Comparison of ENCODE assay signal across 11 cellular contexts in genomic region chr3:52014613-52015012, GRCh38. TPM values are rescaled to one million over a fixed set of nuclear protein-coding genes. Genes with fewer than 3 reads are reported as not detected.
A peak's percentile ranks its signal among the peaks of the same experiment; 100 is the strongest.
DNase-seq lines count a peak whose midpoint lies in the region; ATAC-seq, FAIRE-seq and TF ChIP-seq lines count a peak whose summit lies in the region.
"Had no signal": no experiment of that assay in that cellular context is flagged by ENCODE, and none has a peak within 500 bp of the region (broad histone marks: within the 10 kb centered on the region; RNA-seq: fewer than 3 reads in every experiment).

No MANE protein-coding gene starts in this region.

- H3K79me2 ChIP-seq in K562 (ENCODE audit: control insufficient read depth, insufficient read depth, low read length) = no peaks in the 10 kb centered on the region

- H3K4me3 ChIP-seq in K562 (no peak overlapping the region), suprapubic skin (no peak overlapping the region)
- H3K4me3 ChIP-seq: body of pancreas had no signal

- intact Hi-C loops in K562 (cut with micrococcal nuclease) = no loop called here

- TF ChIP-seq CTCF in D721Med (IDR thresholded peaks at IDR 0.05; ENCODE audit: insufficient read depth, missing control alignments) (peak; percentile 37), K562 (IDR thresholded peaks at IDR 0.05 in 2 of 3, conservative IDR thresholded peaks at IDR 0.05 in 1 of 3; ENCODE audit: insufficient read depth in 2 of 3, low read depth in 1 of 3, low read length in 3 of 3) (peak; percentile 60 to 65 (median 62)), suprapubic skin (IDR thresholded peaks at IDR 0.05) (no peak)

- H3K4me1 ChIP-seq in K562 (replicated peaks in 1 of 2; ENCODE audit: control insufficient read depth in 2 of 2, insufficient read depth in 2 of 2, low read length in 2 of 2) (peaks cover 20 to 30% of the 10 kb centered on the region in 2 experiments), suprapubic skin (no peaks in the 10 kb centered on the region)
- H3K4me1 ChIP-seq: body of pancreas had no signal

- TF ChIP-seq EP300 in K562 (IDR thresholded peaks at IDR 0.05; ENCODE audit: low read length) (no peak), suprapubic skin (IDR thresholded peaks at IDR 0.05) (no peak)

- H3K4me2 ChIP-seq in K562 (ENCODE audit: insufficient read depth, low read length) = no peak overlapping the region

- in situ Hi-C loops in K562 (cut with MboI) = loop anchor here (5.0 to 25.0 kb wide), 2 partner anchors 33 to 373 kb away; no protein-coding TSS in a partner anchor

- DNase-seq in D721Med (ENCODE audit: insufficient read length, low spot score) = no peak
- peak; percentile 62 for DNase-seq in HuH-7.5 (ENCODE audit: low spot score)
- peak; percentile 61 to 73 (median 68) for DNase-seq in K562 (ENCODE audit: extremely low read depth in 1 of 4, low spot score in 3 of 4)
- DNase-seq in midbrain (lab: John Stamatoyannopoulos, UW) = peak; percentile 22
- no peak for DNase-seq in activated T-cell treated with anti-CD3 and anti-CD28 coated beads for 4 hours
- no peak for DNase-seq in suprapubic skin (ENCODE audit: low spot score in 2 of 2)
- DNase-seq in activated gamma-delta T cell treated with Interleukin-2 at 50 U/mL for 16 hours = no peak
- DNase-seq in CD1c-positive myeloid dendritic cell (ENCODE audit: extremely low spot score) = no peak
- DNase-seq: activated CD4-positive, alpha-beta memory T cell treated with anti-CD3 and anti-CD28 coated beads, Interleukin-2, amount 10 ng/mL, durations not matched to agents 7 days and 5 days; body of pancreas had no signal

- no peaks in the 10 kb centered on the region for H3K9me1 ChIP-seq in K562 (ENCODE audit: control insufficient read depth, insufficient read depth, low read length)

- no peaks in the 10 kb centered on the region for H3K27me3 ChIP-seq in K562 (ENCODE audit: control insufficient read depth in 2 of 2, insufficient read depth in 2 of 2, low read length in 2 of 2)
- H3K27me3 ChIP-seq in suprapubic skin = no peaks in the 10 kb centered on the region
- H3K27me3 ChIP-seq: body of pancreas had no signal

- no peak for FAIRE-seq in D721Med (lab: Jason Lieb, UNC)
- FAIRE-seq in K562 (lab: Jason Lieb, UNC) = peak; percentile 75
- FAIRE-seq: H54 had no signal

- 36% methylated on average over 8 of the region's 8 CpGs for WGBS in K562 (ENCODE audit: insufficient coverage, low coverage, missing lambda C conversion rate)
- 85% methylated on average over 6 of the region's 8 CpGs for WGBS in suprapubic skin

- no TSS peak for BruUV-seq in K562 (replicated peaks; lab: Mats Ljungman, UMichigan)

- CTCF ChIA-PET in K562 (lab: Yijun Ruan, JAX; ENCODE audit: low intra/inter-chr PET ratio) = no interaction called here

- H3K36me3 ChIP-seq in K562 (ENCODE audit: control insufficient read depth, insufficient read depth, low read length) = no peaks in the 10 kb centered on the region
- H3K36me3 ChIP-seq in suprapubic skin = no peaks in the 10 kb centered on the region

- H2AFZ ChIP-seq in K562 (ENCODE audit: low read depth, low read length) = peak overlapping the region; percentile 77

- no peaks in the 10 kb centered on the region for H4K20me1 ChIP-seq in K562 (replicated peaks; ENCODE audit: control insufficient read depth, insufficient read depth, low read length)

- POLR2A ChIA-PET in K562 (lab: Yijun Ruan, JAX) = interaction anchor here (1.3 kb wide), 1 partner anchor 19 kb away, joined by 6 read pairs; the partner anchor contains the start of gene RPL29

- no peaks in the 10 kb centered on the region for H3K9me3 ChIP-seq in K562 (replicated peaks; ENCODE audit: control insufficient read depth, insufficient read depth, low read depth, low read length)
- H3K9me3 ChIP-seq in suprapubic skin = no peaks in the 10 kb centered on the region
- H3K9me3 ChIP-seq: body of pancreas had no signal

- TF ChIP-seq POLR2A in K562 (conservative IDR thresholded peaks at IDR 0.05) = no peak
- no peak for TF ChIP-seq POLR2A in suprapubic skin (IDR thresholded peaks at IDR 0.05)

- ATAC-seq in K562 = peak; percentile 87
- ATAC-seq: body of pancreas had no signal

- H3K27ac ChIP-seq in K562 (ENCODE audit: extremely low read depth, low read depth, low read length) (no peak overlapping the region; the same call in 2 of the 3 replicates), suprapubic skin (no peak overlapping the region)
- H3K27ac ChIP-seq: body of pancreas had no signal

- TF ChIP-seq RAD21 in K562 (CRISPR knock-in tag; conservative IDR thresholded peaks at IDR 0.05 in 1 of 2, IDR thresholded peaks at IDR 0.05 in 1 of 2) = peak; percentile 19 to 57; a peak in 3 of 4 replicates

- peak overlapping the region in 1 of 2 experiments; percentile 42; a peak in 1 of 4 replicates for H3K9ac ChIP-seq in K562 (ENCODE audit: insufficient read depth in 1 of 2, low read depth in 2 of 2, low read length in 2 of 2)

RNA-seq across cellular contexts. Expression of gene RPL29, which starts 18.9 kb away (rescaled TPM):
- 184 and 350 TPM in 2 replicates for total RNA-seq in K562 (2011; cell fraction: chromatin; rRNA removed; ENCODE audit: low replicate concordance)
- 475 and 490 TPM in 2 replicates for total RNA-seq in K562 (2011; cell fraction: nucleolus; rRNA removed)
- 538 and 894 TPM in 2 replicates for total RNA-seq in K562 (2011; cell fraction: nucleoplasm; rRNA removed)
- total RNA-seq in K562 (2014; rRNA removed) (1,104 and 1,143 TPM in 2 replicates), K562 (2014; rRNA removed; fragmentation: Illumina TruSeq; extraction: Trizol) (811 and 895 TPM in 2 replicates), K562 (2015; rRNA removed; fragmentation: Illumina TruSeq; extraction: Trizol) (1,065 and 1,147 TPM in 2 replicates), K562 (2021) (917 and 1,045 TPM in 2 replicates), suprapubic skin (1,000 to 10,000 TPM; 1,428 to 2,708 (median 2,246) TPM)
- polyA plus RNA-seq in K562 (2011; rRNA removed) (1,156 and 1,373 TPM in 2 replicates), K562 (2014; fragmentation: Illumina TruSeq; extraction: Trizol) (1,281 and 1,602 TPM in 2 replicates), K562 (2014; fragmentation: Nextera tagmentation; extraction: Ambion mirVana) (100 to 1,000 TPM; 568 to 871 TPM), K562 (2014; rRNA removed) (1,326 and 1,475 TPM in 2 replicates)
- polyA plus RNA-seq in K562 (2011; cell fraction: cytosol; rRNA removed) = 2,082 and 2,495 TPM in 2 replicates
- polyA plus RNA-seq in K562 (2011; cell fraction: nucleus; rRNA removed) = 709 and 859 TPM in 2 replicates
- 1,411 and 1,997 TPM in 2 replicates for polyA plus RNA-seq in K562 (2012)
- 954 and 1,034 TPM in 2 replicates for polyA minus RNA-seq in K562 (2011; rRNA and poly(A)+ RNA removed)
- polyA minus RNA-seq in K562 (2011; cell fraction: cytosol; rRNA and poly(A)+ RNA removed) = 628 and 690 TPM in 2 replicates
- polyA minus RNA-seq in K562 (2011; cell fraction: nucleus; rRNA and poly(A)+ RNA removed) = 177 and 303 TPM in 2 replicates

RNA-seq across cellular contexts. Expression of gene ACY1, which starts 31.3 kb away (rescaled TPM):
- total RNA-seq in K562 (2011; cell fraction: chromatin; rRNA removed; ENCODE audit: low replicate concordance) = 84.3 and 247 TPM in 2 replicates
- 195 and 196 TPM in 2 replicates for total RNA-seq in K562 (2011; cell fraction: nucleolus; rRNA removed)
- 130 and 134 TPM in 2 replicates for total RNA-seq in K562 (2011; cell fraction: nucleoplasm; rRNA removed)
- total RNA-seq in K562 (2014; rRNA removed) (118 and 179 TPM in 2 replicates), K562 (2014; rRNA removed; fragmentation: Illumina TruSeq; extraction: Trizol) (44.6 and 70.7 TPM in 2 replicates), K562 (2015; rRNA removed; fragmentation: Illumina TruSeq; extraction: Trizol) (93.2 and 96.9 TPM in 2 replicates), K562 (2021) (134 and 138 TPM in 2 replicates), suprapubic skin (10 to 100 TPM; 31.2 to 49.3 (median 36.8) TPM)
- polyA plus RNA-seq in K562 (2011; rRNA removed) (104 and 144 TPM in 2 replicates), K562 (2014; fragmentation: Illumina TruSeq; extraction: Trizol) (123 and 129 TPM in 2 replicates), K562 (2014; fragmentation: Nextera tagmentation; extraction: Ambion mirVana) (100 to 1,000 TPM; 179 to 195 TPM), K562 (2014; rRNA removed) (128 and 136 TPM in 2 replicates)
- 184 and 389 TPM in 2 replicates for polyA plus RNA-seq in K562 (2011; cell fraction: cytosol; rRNA removed)
- 211 and 337 TPM in 2 replicates for polyA plus RNA-seq in K562 (2011; cell fraction: nucleus; rRNA removed)
- polyA plus RNA-seq in K562 (2012) = 145 and 205 TPM in 2 replicates
- 63.4 and 90.9 TPM in 2 replicates for polyA minus RNA-seq in K562 (2011; rRNA and poly(A)+ RNA removed)
- 94.5 and 118 TPM in 2 replicates for polyA minus RNA-seq in K562 (2011; cell fraction: cytosol; rRNA and poly(A)+ RNA removed)
- polyA minus RNA-seq in K562 (2011; cell fraction: nucleus; rRNA and poly(A)+ RNA removed) = 79.1 and 86.7 TPM in 2 replicates

RNA-seq across cellular contexts. Expression of gene ABHD14A, which starts 39.7 kb away (rescaled TPM):
- 1.7 and 7.0 TPM in 2 replicates for total RNA-seq in K562 (2011; cell fraction: chromatin; rRNA removed; ENCODE audit: low replicate concordance)
- total RNA-seq in K562 (2011; cell fraction: nucleolus; rRNA removed) = 12.5 and 13.2 TPM in 2 replicates
- 9.3 and 10.3 TPM in 2 replicates for total RNA-seq in K562 (2011; cell fraction: nucleoplasm; rRNA removed)
- total RNA-seq in K562 (2014; rRNA removed) (8.4 and 12.2 TPM in 2 replicates), K562 (2014; rRNA removed; fragmentation: Illumina TruSeq; extraction: Trizol) (1.7 and 3.3 TPM in 2 replicates), K562 (2015; rRNA removed; fragmentation: Illumina TruSeq; extraction: Trizol) (7.7 and 8.3 TPM in 2 replicates), K562 (2021) (9.4 and 10.6 TPM in 2 replicates), suprapubic skin (10 to 100 TPM in 1 of 4 donors, 1 to 10 TPM in 3; 3.1 to 11.9 (median 8.3) TPM)
- polyA plus RNA-seq in K562 (2011; rRNA removed) (6.6 and 10.5 TPM in 2 replicates), K562 (2014; fragmentation: Illumina TruSeq; extraction: Trizol) (7.1 and 8.4 TPM in 2 replicates), K562 (2014; fragmentation: Nextera tagmentation; extraction: Ambion mirVana) (1 to 10 TPM in 1 of 2 experiments, under 1 TPM in 1; 0.90 to 2.0 TPM), K562 (2014; rRNA removed) (9.6 and 14.0 TPM in 2 replicates)
- 20.3 and 55.0 TPM in 2 replicates for polyA plus RNA-seq in K562 (2011; cell fraction: cytosol; rRNA removed)
- 5.8 and 7.5 TPM in 2 replicates for polyA plus RNA-seq in K562 (2011; cell fraction: nucleus; rRNA removed)
- polyA plus RNA-seq in K562 (2012) = 10.5 and 14.1 TPM in 2 replicates
- polyA minus RNA-seq in K562 (2011; rRNA and poly(A)+ RNA removed) = 1.6 and 5.7 TPM in 2 replicates
- polyA minus RNA-seq in K562 (2011; cell fraction: cytosol; rRNA and poly(A)+ RNA removed) = 4.3 and 7.0 TPM in 2 replicates
- 0.54 and 0.78 TPM in 2 replicates for polyA minus RNA-seq in K562 (2011; cell fraction: nucleus; rRNA and poly(A)+ RNA removed)

RNA-seq across cellular contexts. Expression of gene ABHD14B, which starts 40.8 kb away (rescaled TPM):
- total RNA-seq in K562 (2011; cell fraction: chromatin; rRNA removed; ENCODE audit: low replicate concordance) = 33.5 and 88.4 TPM in 2 replicates
- 69.5 and 79.0 TPM in 2 replicates for total RNA-seq in K562 (2011; cell fraction: nucleolus; rRNA removed)
- total RNA-seq in K562 (2011; cell fraction: nucleoplasm; rRNA removed) = 83.9 and 125 TPM in 2 replicates
- total RNA-seq in K562 (2014; rRNA removed) (46.5 and 78.4 TPM in 2 replicates), K562 (2014; rRNA removed; fragmentation: Illumina TruSeq; extraction: Trizol) (27.4 and 28.3 TPM in 2 replicates), K562 (2015; rRNA removed; fragmentation: Illumina TruSeq; extraction: Trizol) (33.7 and 34.0 TPM in 2 replicates), K562 (2021) (65.2 and 68.0 TPM in 2 replicates), suprapubic skin (10 to 100 TPM; 50.0 to 79.7 (median 59.0) TPM)
- polyA plus RNA-seq in K562 (2011; rRNA removed) (107 and 114 TPM in 2 replicates), K562 (2014; fragmentation: Illumina TruSeq; extraction: Trizol) (72.2 and 86.5 TPM in 2 replicates), K562 (2014; fragmentation: Nextera tagmentation; extraction: Ambion mirVana) (10 to 100 TPM; 10.6 to 11.7 TPM), K562 (2014; rRNA removed) (80.5 and 87.3 TPM in 2 replicates)
- polyA plus RNA-seq in K562 (2011; cell fraction: cytosol; rRNA removed) = 153 and 233 TPM in 2 replicates
- 82.3 and 118 TPM in 2 replicates for polyA plus RNA-seq in K562 (2011; cell fraction: nucleus; rRNA removed)
- polyA plus RNA-seq in K562 (2012) = 58.2 and 103 TPM in 2 replicates
- polyA minus RNA-seq in K562 (2011; rRNA and poly(A)+ RNA removed) = 50.4 and 76.8 TPM in 2 replicates
- 38.9 and 39.4 TPM in 2 replicates for polyA minus RNA-seq in K562 (2011; cell fraction: cytosol; rRNA and poly(A)+ RNA removed)
- polyA minus RNA-seq in K562 (2011; cell fraction: nucleus; rRNA and poly(A)+ RNA removed) = 26.3 and 30.1 TPM in 2 replicates

RNA-seq across cellular contexts. Expression of gene DUSP7, which starts 41.8 kb away (rescaled TPM):
- total RNA-seq in K562 (2011; cell fraction: chromatin; rRNA removed; ENCODE audit: low replicate concordance) = 8.6 and 27.9 TPM in 2 replicates
- 22.9 and 25.2 TPM in 2 replicates for total RNA-seq in K562 (2011; cell fraction: nucleolus; rRNA removed)
- 15.6 and 17.5 TPM in 2 replicates for total RNA-seq in K562 (2011; cell fraction: nucleoplasm; rRNA removed)
- total RNA-seq in K562 (2014; rRNA removed) (8.2 and 13.0 TPM in 2 replicates), K562 (2014; rRNA removed; fragmentation: Illumina TruSeq; extraction: Trizol) (3.0 and 3.6 TPM in 2 replicates), K562 (2015; rRNA removed; fragmentation: Illumina TruSeq; extraction: Trizol) (7.6 and 8.5 TPM in 2 replicates), K562 (2021) (15.8 and 16.6 TPM in 2 replicates), suprapubic skin (100 to 1,000 TPM in 3 of 4 donors, 10 to 100 TPM in 1; 91.1 to 190 (median 146) TPM)
- polyA plus RNA-seq in K562 (2011; rRNA removed) (8.4 and 13.8 TPM in 2 replicates), K562 (2014; fragmentation: Illumina TruSeq; extraction: Trizol) (11.0 and 11.3 TPM in 2 replicates), K562 (2014; fragmentation: Nextera tagmentation; extraction: Ambion mirVana) (under 1 TPM; 0.45 to 0.58 TPM), K562 (2014; rRNA removed) (11.8 and 12.6 TPM in 2 replicates)
- polyA plus RNA-seq in K562 (2011; cell fraction: cytosol; rRNA removed) = 18.8 and 26.6 TPM in 2 replicates
- polyA plus RNA-seq in K562 (2011; cell fraction: nucleus; rRNA removed) = 20.3 and 23.2 TPM in 2 replicates
- 5.7 and 8.1 TPM in 2 replicates for polyA plus RNA-seq in K562 (2012)
- 12.8 and 20.2 TPM in 2 replicates for polyA minus RNA-seq in K562 (2011; rRNA and poly(A)+ RNA removed)
- 15.9 and 16.3 TPM in 2 replicates for polyA minus RNA-seq in K562 (2011; cell fraction: cytosol; rRNA and poly(A)+ RNA removed)
- polyA minus RNA-seq in K562 (2011; cell fraction: nucleus; rRNA and poly(A)+ RNA removed) = 17.9 and 25.9 TPM in 2 replicates

Comparison
In these comparisons a context has a peak if more than half of its experiments do, and no peak if none do; other contexts are left out.
1. DNase-seq: peak in HuH-7.5 (single experiment), K562 (4 of 4) and midbrain (single experiment); none in D721Med (single experiment), activated T-cell treated with anti-CD3 and anti-CD28 coated beads for 4 hours (single experiment), suprapubic skin (0 of 2), activated gamma-delta T cell treated with Interleukin-2 at 50 U/mL for 16 hours (single experiment) and CD1c-positive myeloid dendritic cell (single experiment).
2. CTCF ChIP-seq: peak in D721Med (single experiment) and K562 (3 of 3); none in suprapubic skin (0 of 2).